In the genomic region with DNA sequence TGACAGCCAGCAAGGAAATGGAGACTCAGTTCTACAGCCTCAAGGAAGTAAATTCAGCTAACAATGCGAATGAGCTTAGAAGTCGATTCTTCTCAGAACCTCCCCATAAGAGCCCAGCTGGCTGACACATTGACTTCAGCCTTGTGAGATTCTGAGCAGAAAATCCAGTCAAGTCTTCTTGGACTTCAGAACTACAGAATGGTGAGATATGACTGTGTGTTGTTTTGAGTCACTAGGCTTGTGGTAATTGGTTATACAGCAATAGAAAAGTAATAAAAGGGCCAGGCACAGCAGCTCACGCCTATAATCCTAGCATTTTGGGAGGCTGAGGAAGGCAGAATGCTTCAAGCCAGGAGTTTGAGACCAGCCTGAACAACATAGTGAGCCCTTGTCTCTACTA, we compare ENCODE assay signal across 1 cellular context.
TF ChIP-seq lines count a peak whose summit lies in the region.

No MANE protein-coding gene starts in this region.

TF ChIP-seq in SK-N-SH treated with all-trans-retinoic acid at 6 μM for 48 hours, 23 proteins besides CTCF, POLR2A, EP300 and RAD21 (continued from another document):
- TF ChIP-seq, protein P1, sequence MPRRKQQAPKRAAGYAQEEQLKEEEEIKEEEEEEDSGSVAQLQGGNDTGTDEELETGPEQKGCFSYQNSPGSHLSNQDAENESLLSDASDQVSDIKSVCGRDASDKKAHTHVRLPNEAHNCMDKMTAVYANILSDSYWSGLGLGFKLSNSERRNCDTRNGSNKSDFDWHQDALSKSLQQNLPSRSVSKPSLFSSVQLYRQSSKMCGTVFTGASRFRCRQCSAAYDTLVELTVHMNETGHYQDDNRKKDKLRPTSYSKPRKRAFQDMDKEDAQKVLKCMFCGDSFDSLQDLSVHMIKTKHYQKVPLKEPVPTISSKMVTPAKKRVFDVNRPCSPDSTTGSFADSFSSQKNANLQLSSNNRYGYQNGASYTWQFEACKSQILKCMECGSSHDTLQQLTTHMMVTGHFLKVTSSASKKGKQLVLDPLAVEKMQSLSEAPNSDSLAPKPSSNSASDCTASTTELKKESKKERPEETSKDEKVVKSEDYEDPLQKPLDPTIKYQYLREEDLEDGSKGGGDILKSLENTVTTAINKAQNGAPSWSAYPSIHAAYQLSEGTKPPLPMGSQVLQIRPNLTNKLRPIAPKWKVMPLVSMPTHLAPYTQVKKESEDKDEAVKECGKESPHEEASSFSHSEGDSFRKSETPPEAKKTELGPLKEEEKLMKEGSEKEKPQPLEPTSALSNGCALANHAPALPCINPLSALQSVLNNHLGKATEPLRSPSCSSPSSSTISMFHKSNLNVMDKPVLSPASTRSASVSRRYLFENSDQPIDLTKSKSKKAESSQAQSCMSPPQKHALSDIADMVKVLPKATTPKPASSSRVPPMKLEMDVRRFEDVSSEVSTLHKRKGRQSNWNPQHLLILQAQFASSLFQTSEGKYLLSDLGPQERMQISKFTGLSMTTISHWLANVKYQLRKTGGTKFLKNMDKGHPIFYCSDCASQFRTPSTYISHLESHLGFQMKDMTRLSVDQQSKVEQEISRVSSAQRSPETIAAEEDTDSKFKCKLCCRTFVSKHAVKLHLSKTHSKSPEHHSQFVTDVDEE (CRISPR knock-in tag; IDR thresholded peaks at IDR 0.05), result no peak
- TF ChIP-seq ZFP30 (CRISPR knock-in tag; IDR thresholded peaks at IDR 0.05), result no peak
